ENCODE assay signal across 30 cellular contexts in genomic region chrX:150150081-150150779, GRCh38.
A peak's percentile ranks its signal among the peaks of the same experiment; 100 is the strongest.
DNase-seq lines count a peak whose midpoint lies in the region; ATAC-seq, FAIRE-seq and TF ChIP-seq lines count a peak whose summit lies in the region.
"Had no signal": no experiment of that assay in that cellular context is flagged by ENCODE, and none has a peak within 500 bp of the region (broad histone marks: within the 10 kb centered on the region; RNA-seq: fewer than 3 reads in every experiment).

No MANE protein-coding gene starts in this region.

- H2AFZ ChIP-seq in astrocyte (ENCODE audit: low read depth, low read length) (no peak overlapping the region), mammary epithelial cell (ENCODE audit: low read depth, low read length) (no peak overlapping the region)

- WGBS in mammary epithelial cell (ENCODE audit: low coverage, missing lambda C conversion rate) = 42% methylated on average over 3 of the region's 4 CpGs

- in situ Hi-C loops in mammary epithelial cell (cut with MboI; ENCODE audit: low sequenced_read_pairs in 2 of 2) = no loop called here

- CTCF ChIA-PET in mammary epithelial cell (lab: Charles Lee; ENCODE audit: low non-redundant PET) = no interaction called here

- H3K36me3 ChIP-seq in astrocyte (ENCODE audit: insufficient read depth, low read length) = no peaks in the 10 kb centered on the region
- H3K36me3 ChIP-seq in thoracic aorta = no peaks in the 10 kb centered on the region
- H3K36me3 ChIP-seq in SJCRH30 = no peaks in the 10 kb centered on the region
- no peaks in the 10 kb centered on the region for H3K36me3 ChIP-seq in mammary epithelial cell (ENCODE audit: insufficient read depth, low read length)
- H3K36me3 ChIP-seq: breast epithelium, pancreas, sigmoid colon had no signal

- no peaks in the 10 kb centered on the region for H3K36me3 Mint-ChIP-seq in astrocyte (ENCODE audit: low read depth, unreplicated experiment)
- H3K36me3 Mint-ChIP-seq: activated CD8-positive, alpha-beta memory T cell treated with anti-CD3 and anti-CD28 coated beads, Interleukin-2, amount 10 ng/mL, durations not matched to agents 7 days and 5 days; CD8-positive, alpha-beta T cell; IgD-negative memory B cell; stimulated activated memory B cell treated with anti-CD40 and anti-IgM and Interleukin-4, amounts not matched to agents 10 μg/mL and 1 μg/mL and 100 μg/mL, for 72 hours had no signal

- peak; percentile 63 for FAIRE-seq in astrocyte (lab: Jason Lieb, UNC)
- FAIRE-seq: H54, islet of Langerhans, pancreas had no signal

- H3K4me1 ChIP-seq in astrocyte (ENCODE audit: insufficient read depth, low read length) (peaks cover 4% of the 10 kb centered on the region), thoracic aorta (ENCODE audit: control insufficient read depth in 1 of 2, low read depth in 2 of 2) (peaks cover 0 to 31% of the 10 kb centered on the region in 2 donors), SJCRH30 (peaks cover 8% of the 10 kb centered on the region), mammary epithelial cell (ENCODE audit: insufficient read depth, low read length) (no peaks in the 10 kb centered on the region)
- H3K4me1 ChIP-seq: breast epithelium, pancreas had no signal

- H3K4me1 Mint-ChIP-seq in astrocyte (ENCODE audit: low read depth, unreplicated experiment) = peaks cover 7% of the 10 kb centered on the region
- H3K4me1 Mint-ChIP-seq: activated B cell treated with CpG ODN at 0.5 μM for 24 hours; IgD-negative memory B cell; stimulated activated memory B cell treated with anti-CD40 and anti-IgM and Interleukin-4, amounts not matched to agents 10 μg/mL and 1 μg/mL and 100 μg/mL, for 72 hours had no signal

- peak; percentile 43 for ATAC-seq in thoracic aorta (ENCODE audit: insufficient number of reproducible peaks, low FRiP score, low read depth)
- ATAC-seq: activated CD8-positive, alpha-beta memory T cell treated with anti-CD3 and anti-CD28 coated beads, Interleukin-2, amount 10 ng/mL, durations not matched to agents 7 days and 5 days; CD8-positive, alpha-beta T cell; esophagus mucosa; mucosa of descending colon; pancreas; stimulated activated memory B cell treated with anti-CD40 and anti-IgM and Interleukin-4, amounts not matched to agents 10 μg/mL and 1 μg/mL and 100 μg/mL, for 72 hours had no signal

- DNase-seq in DMS 273 (lab: John Stamatoyannopoulos, UW; ENCODE audit: unreplicated experiment) (peak; percentile 15), DMS 273 treated with DMSO at 0.1 percent for 48 hours (lab: John Stamatoyannopoulos, UW) (no peak), astrocyte (ENCODE audit: low read depth) (no peak), islet precursor cell (peak; percentile 27), thoracic aorta (ENCODE audit: low spot score) (no peak), SJCRH30 (no peak), mammary epithelial cell (no peak), hepatic stellate cell (ENCODE audit: low spot score) (no peak)
- DNase-seq: activated B cell treated with CpG ODN at 0.5 μM for 24 hours; activated CD8-positive, alpha-beta memory T cell treated with anti-CD3 and anti-CD28 coated beads, Interleukin-2, amount 10 ng/mL, durations not matched to agents 7 days and 5 days; activated naive CD4-positive, alpha-beta T cell treated with anti-CD3 and anti-CD28 coated beads for 36 hours; CD8-positive, alpha-beta T cell; cortex of kidney; DMS153; mucosa of descending colon; NCI-H1105 treated with DMSO at 0.1 percent for 48 hours; NCI-H1930; NCI-H774; pancreas; sigmoid colon; stimulated activated CD4-positive, alpha-beta T cell treated with anti-CD3 and anti-CD28 coated beads, Interleukin-4, amount 100 ng/mL, for 4 hours; T-helper 1 cell had no signal

- H3K27me3 Mint-ChIP-seq in astrocyte (ENCODE audit: low read depth, unreplicated experiment) = peaks cover 10% of the 10 kb centered on the region
- H3K27me3 Mint-ChIP-seq: activated CD8-positive, alpha-beta memory T cell treated with anti-CD3 and anti-CD28 coated beads, Interleukin-2, amount 10 ng/mL, durations not matched to agents 7 days and 5 days; IgD-negative memory B cell; stimulated activated memory B cell treated with anti-CD40 and anti-IgM and Interleukin-4, amounts not matched to agents 10 μg/mL and 1 μg/mL and 100 μg/mL, for 72 hours had no signal

- H3K9ac ChIP-seq in astrocyte (ENCODE audit: low read length) (no peak overlapping the region), mammary epithelial cell (ENCODE audit: insufficient read depth, low read length) (no peak overlapping the region)

- H3K4me2 ChIP-seq in astrocyte (ENCODE audit: low read length) (no peak overlapping the region), mammary epithelial cell (ENCODE audit: insufficient read depth, low read depth, low read length) (no peak overlapping the region)

- H3K4me3 ChIP-seq in astrocyte (ENCODE audit: insufficient read depth, low read depth, low read length) (no peak overlapping the region), thoracic aorta (no peak overlapping the region), SJCRH30 (no peak overlapping the region), mammary epithelial cell (replicated peaks in 1 of 3; ENCODE audit: insufficient read depth in 1 of 3, low read depth in 2 of 3, low read length in 3 of 3) (no peak overlapping the region)
- H3K4me3 ChIP-seq: breast epithelium, mucosa of descending colon, pancreas, sigmoid colon had no signal

- no TSS peak for BruUV-seq in mammary epithelial cell (replicated peaks; lab: Mats Ljungman, UMichigan)

- H3K79me2 ChIP-seq in astrocyte (ENCODE audit: insufficient read depth, low read length) (no peaks in the 10 kb centered on the region), mammary epithelial cell (ENCODE audit: insufficient read depth, low read length) (no peaks in the 10 kb centered on the region)

- H3K27ac ChIP-seq in astrocyte (ENCODE audit: low read depth, low read length) (no peak overlapping the region), thoracic aorta (peak overlapping the region; percentile 43 to 72), SJCRH30 (no peak overlapping the region), mammary epithelial cell (ENCODE audit: insufficient read depth, low read depth, low read length) (no peak overlapping the region)
- H3K27ac ChIP-seq: 22Rv1, breast epithelium, pancreas had no signal

- H3K9me3 ChIP-seq in astrocyte (ENCODE audit: insufficient read depth, low read depth, low read length) (no peaks in the 10 kb centered on the region), thoracic aorta (no peaks in the 10 kb centered on the region), SJCRH30 (replicated peaks) (no peaks in the 10 kb centered on the region), mammary epithelial cell (replicated peaks; ENCODE audit: insufficient read depth, low read length) (no peaks in the 10 kb centered on the region)
- H3K9me3 ChIP-seq: breast epithelium, mucosa of descending colon, pancreas, sigmoid colon had no signal

- H4K20me1 ChIP-seq in astrocyte (ENCODE audit: insufficient read depth, low read length) (no peaks in the 10 kb centered on the region), mammary epithelial cell (ENCODE audit: insufficient read depth, low read length) (no peaks in the 10 kb centered on the region)

- H3K27ac Mint-ChIP-seq in astrocyte (ENCODE audit: unreplicated experiment) = no peak overlapping the region
- H3K27ac Mint-ChIP-seq: activated B cell treated with CpG ODN at 0.5 μM for 24 hours; activated CD8-positive, alpha-beta memory T cell treated with anti-CD3 and anti-CD28 coated beads, Interleukin-2, amount 10 ng/mL, durations not matched to agents 7 days and 5 days; activated naive CD4-positive, alpha-beta T cell treated with anti-CD3 and anti-CD28 coated beads for 36 hours; CD8-positive, alpha-beta T cell; IgD-negative memory B cell; nephron; stimulated activated memory B cell treated with anti-CD40 and anti-IgM and Interleukin-4, amounts not matched to agents 10 μg/mL and 1 μg/mL and 100 μg/mL, for 72 hours had no signal

- TF ChIP-seq CTCF in astrocyte (IDR thresholded peaks at IDR 0.05; ENCODE audit: insufficient read depth, low read depth, low read length) = no peak
- no peak for TF ChIP-seq CTCF in thoracic aorta (IDR thresholded peaks at IDR 0.05)
- TF ChIP-seq CTCF in mammary epithelial cell (conservative IDR thresholded peaks at IDR 0.05 in 1 of 2, IDR thresholded peaks at IDR 0.05 in 1 of 2; ENCODE audit: extremely low read depth in 1 of 2, insufficient read depth in 1 of 2, low read depth in 1 of 2, low read length in 2 of 2) = no peak

- dilution Hi-C loops in mammary epithelial cell (cut with HindIII; ENCODE audit: low sequenced_read_pairs) = loop anchor here (5.0 kb wide), 1 partner anchor 98 kb away; no protein-coding TSS in a partner anchor

- H3K9me3 Mint-ChIP-seq in astrocyte (ENCODE audit: unreplicated experiment) = no peaks in the 10 kb centered on the region
- H3K9me3 Mint-ChIP-seq: activated B cell treated with CpG ODN at 0.5 μM for 24 hours; activated naive CD4-positive, alpha-beta T cell treated with anti-CD3 and anti-CD28 coated beads for 36 hours; CD8-positive, alpha-beta T cell; IgD-negative memory B cell; stimulated activated memory B cell treated with anti-CD40 and anti-IgM and Interleukin-4, amounts not matched to agents 10 μg/mL and 1 μg/mL and 100 μg/mL, for 72 hours had no signal

- no peak overlapping the region for H3K4me3 Mint-ChIP-seq in astrocyte (ENCODE audit: unreplicated experiment)
- H3K4me3 Mint-ChIP-seq: activated B cell treated with CpG ODN at 0.5 μM for 24 hours; activated CD8-positive, alpha-beta memory T cell treated with anti-CD3 and anti-CD28 coated beads, Interleukin-2, amount 10 ng/mL, durations not matched to agents 7 days and 5 days; activated naive CD4-positive, alpha-beta T cell treated with anti-CD3 and anti-CD28 coated beads for 36 hours; CD8-positive, alpha-beta T cell; nephron; stimulated activated memory B cell treated with anti-CD40 and anti-IgM and Interleukin-4, amounts not matched to agents 10 μg/mL and 1 μg/mL and 100 μg/mL, for 72 hours had no signal

- intact Hi-C loops in mammary epithelial cell (cut with micrococcal nuclease) = no loop called here

- H3K27me3 ChIP-seq in astrocyte (ENCODE audit: insufficient read depth, low read length) (no peaks in the 10 kb centered on the region), thoracic aorta (replicated peaks; ENCODE audit: insufficient read depth) (no peaks in the 10 kb centered on the region), SJCRH30 (no peaks in the 10 kb centered on the region), mammary epithelial cell (ENCODE audit: insufficient read depth, low read length) (no peaks in the 10 kb centered on the region)
- H3K27me3 ChIP-seq: pancreas, sigmoid colon had no signal

Comparison
In these comparisons a context has a peak if more than half of its experiments do, and no peak if none do; other contexts are left out.
1. DNase-seq: peak in DMS 273 (single experiment) and islet precursor cell (single experiment); none in DMS 273 treated with DMSO at 0.1 percent for 48 hours (single experiment), astrocyte (single experiment), thoracic aorta (single experiment), SJCRH30 (0 of 2), mammary epithelial cell (single experiment) and hepatic stellate cell (single experiment).
2. H3K27ac ChIP-seq: peak in thoracic aorta (2 of 2); none in astrocyte (single experiment), SJCRH30 (single experiment) and mammary epithelial cell (single experiment).